1 cellular context compared by ENCODE assay signal in genomic region chr11:100789500-100789899, GRCh38.
TF ChIP-seq lines count a peak whose summit lies in the region.

No MANE protein-coding gene starts in this region.

TF ChIP-seq in GM23338, 12 proteins besides CTCF, POLR2A, EP300 and RAD21 (continued from another document):
- no peak for TF ChIP-seq ZNF462 (CRISPR knock-in tag; IDR thresholded peaks at IDR 0.05)
